8 cellular contexts compared by ENCODE assay signal in the genomic region with DNA sequence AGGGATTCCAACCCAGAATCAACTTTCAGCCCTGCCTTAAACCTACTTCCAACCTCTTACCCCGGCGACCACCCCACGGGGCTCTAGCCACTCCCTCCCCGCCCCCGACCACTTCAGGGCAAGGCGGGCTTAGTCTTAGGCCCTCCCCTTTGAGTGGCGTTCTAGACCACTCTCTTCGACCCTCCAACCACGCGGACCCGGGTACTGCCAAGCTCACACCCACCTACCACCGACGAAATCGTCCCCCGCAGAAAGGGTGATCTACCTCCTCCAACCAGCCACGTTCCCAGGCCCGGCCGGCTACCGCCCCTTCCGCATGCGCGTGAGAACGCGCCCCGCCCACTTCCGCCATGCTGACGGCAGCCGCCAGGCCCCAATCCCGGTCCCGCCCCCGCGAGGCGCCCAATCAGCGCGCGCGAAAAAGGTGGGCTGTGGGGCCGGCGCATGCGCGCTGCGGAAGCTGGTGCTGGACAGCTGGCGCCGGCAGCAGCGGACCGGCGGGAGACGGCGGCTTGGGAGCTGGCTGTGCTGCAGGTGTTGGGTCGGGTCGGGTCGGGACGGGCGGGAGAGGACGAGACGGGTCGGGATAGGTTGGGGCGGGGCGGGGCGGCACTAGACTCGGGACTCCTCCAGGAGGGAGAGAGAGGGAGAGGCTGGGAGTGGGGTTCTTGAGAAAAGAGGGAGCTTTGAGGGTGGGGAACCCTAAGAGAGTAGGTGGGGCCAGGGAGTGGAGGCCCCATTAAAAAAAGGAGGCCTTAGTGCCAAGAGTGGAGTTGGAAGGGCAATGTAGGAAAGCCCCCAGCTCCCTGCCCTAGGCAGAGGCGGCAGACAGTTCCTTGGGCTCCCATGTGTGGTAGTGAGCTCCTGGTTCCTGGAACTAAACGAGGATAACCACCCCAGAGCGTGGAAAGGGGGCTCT. TPM values are rescaled to one million over a fixed set of nuclear protein-coding genes. Genes with fewer than 3 reads are reported as not detected.
DNase-seq lines count a peak whose midpoint lies in the region; ATAC-seq, FAIRE-seq and TF ChIP-seq lines count a peak whose summit lies in the region.

Gene NAT9, minus strand, starts transcription at position 302 of the 919 bp plus-strand sequence. CDS start 647 bp downstream, outside the sequence.

- no peaks in the 10 kb centered on the region for H4K20me1 ChIP-seq in SU-DHL-6 (ENCODE audit: low read depth, low read length)

- WGBS in pancreas, 2 donors = 1% methylated on average over 54 to 64 of the region's 64 CpGs
- WGBS in thyroid gland, 2 donors = 1 to 2% methylated on average over 31 to 35 of the region's 64 CpGs

- H3K27me3 Mint-ChIP-seq in activated naive CD8-positive, alpha-beta T cell treated with anti-CD3 and anti-CD28 coated beads, Interleukin-2, amount 10 ng/mL, durations not matched to agents 7 days and 5 days = no peaks in the 10 kb centered on the region

- no peaks in the 10 kb centered on the region for H3K9me3 Mint-ChIP-seq in activated naive CD8-positive, alpha-beta T cell treated with anti-CD3 and anti-CD28 coated beads, Interleukin-2, amount 10 ng/mL, durations not matched to agents 7 days and 5 days

- peak within 1 kb of the TSS; percentile 4 for H2AFZ ChIP-seq in SU-DHL-6 (ENCODE audit: low read depth, low read length, severe bottlenecking)

- TF ChIP-seq POLR2A in thyroid gland (IDR thresholded peaks at IDR 0.05) = peak in 1 of 2 donors; percentile 79

- H3K4me3 ChIP-seq in SU-DHL-6 (ENCODE audit: insufficient read depth, low read length, poor library complexity, severe bottlenecking) (peak within 1 kb of the TSS; percentile 83), pancreas (peak within 1 kb of the TSS; percentile 75 to 95 (median 80)), thyroid gland (replicated peaks in 1 of 3) (peak within 1 kb of the TSS; percentile 54 to 90 (median 72))

- TF ChIP-seq CTCF in GM10266 (IDR thresholded peaks at IDR 0.05; ENCODE audit: control insufficient read depth, insufficient read depth, low read depth, missing control alignments) (no peak), SU-DHL-6 (IDR thresholded peaks at IDR 0.05; ENCODE audit: insufficient read depth, low read length, poor library complexity, severe bottlenecking) (no peak), pancreas (IDR thresholded peaks at IDR 0.05) (no peak), thyroid gland (IDR thresholded peaks at IDR 0.05) (no peak)

- H3K27ac ChIP-seq in SU-DHL-6 (ENCODE audit: low read depth, low read length) (peak within 1 kb of the TSS; percentile 56), pancreas (peak within 1 kb of the TSS in 2 of 4 donors; percentile 50 to 53), thyroid gland (peak within 1 kb of the TSS in 2 of 3 donors; percentile 14 to 38)

- peaks cover 53% of the 10 kb centered on the region for H3K4me1 Mint-ChIP-seq in activated naive CD8-positive, alpha-beta T cell treated with anti-CD3 and anti-CD28 coated beads, Interleukin-2, amount 10 ng/mL, durations not matched to agents 7 days and 5 days

- H3K9me2 ChIP-seq in SU-DHL-6 (replicated peaks; ENCODE audit: insufficient read depth, low read length) = no peaks in the 10 kb centered on the region

- POLR2A ChIA-PET in activated naive CD8-positive, alpha-beta T cell treated with anti-CD3 and anti-CD28 coated beads, Interleukin-2, amount 10 ng/mL, durations not matched to agents 7 days and 5 days (lab: Charles Lee) = interaction anchor here (0.6 to 5.5 kb wide), 14 partner anchors 10 to 237 kb away, joined by 3 to 38 read pairs (median 4); partner anchors contain the start of genes FDXR, MRPL58 and RAB37

- H3K79me2 ChIP-seq in SU-DHL-6 (ENCODE audit: insufficient read depth, low read length) = peaks cover 23% of the 10 kb centered on the region

- peak; percentile 84 for ATAC-seq in HG02678 (IDR thresholded peaks at IDR 0.05; ENCODE audit: unreplicated experiment)
- peak; percentile 77 for ATAC-seq in activated naive CD8-positive, alpha-beta T cell treated with anti-CD3 and anti-CD28 coated beads, Interleukin-2, amount 10 ng/mL, durations not matched to agents 7 days and 5 days (ENCODE audit: low read depth)
- ATAC-seq in Right ventricle myocardium superior (ENCODE audit: poor library complexity) = peak; percentile 97
- ATAC-seq in pancreas = peak; percentile 96 to 99 (median 97)

- H3K36me3 ChIP-seq in SU-DHL-6 (ENCODE audit: low read length) (no peaks in the 10 kb centered on the region), pancreas (peaks cover 0 to 19% (median 7%) of the 10 kb centered on the region in 3 donors), thyroid gland (peaks cover 17 to 19% of the 10 kb centered on the region in 2 donors)

- peak; percentile 99 for DNase-seq in GM10266 (ENCODE audit: extremely low spot score)
- peak; percentile 94 to 98 (median 96) for DNase-seq in NCI-H1417 (lab: John Stamatoyannopoulos, UW)
- peak; percentile 100 for DNase-seq in activated naive CD8-positive, alpha-beta T cell treated with anti-CD3 and anti-CD28 coated beads, Interleukin-2, amount 10 ng/mL, durations not matched to agents 7 days and 5 days
- DNase-seq in Right ventricle myocardium superior = peak; percentile 99
- DNase-seq in pancreas = peak; percentile 96 to 100 (median 99)
- DNase-seq in thyroid gland = peak; percentile 96 to 98

- H3K4me2 ChIP-seq in SU-DHL-6 (ENCODE audit: low read depth, low read length, poor library complexity, severe bottlenecking) = peak within 1 kb of the TSS; percentile 82

- no peak for FAIRE-seq in pancreas (lab: Jason Lieb, UNC)

- no peaks in the 10 kb centered on the region for H3K27me3 ChIP-seq in SU-DHL-6 (ENCODE audit: low read length)
- no peaks in the 10 kb centered on the region for H3K27me3 ChIP-seq in pancreas
- H3K27me3 ChIP-seq in thyroid gland = no peaks in the 10 kb centered on the region

- intact Hi-C loops in Right ventricle myocardium superior (cut with DNase I) (loop anchor here (2.0 kb wide), 1 partner anchor 34 kb away; no protein-coding TSS in a partner anchor), pancreas (cut with DNase I) (no loop called here), thyroid gland (cut with DNase I) (no loop called here)

- peaks cover 9% of the 10 kb centered on the region; the same call in 1 of the 2 replicates for H3F3A ChIP-seq in SU-DHL-6 (ENCODE audit: insufficient read depth)

- H3K9me3 ChIP-seq in SU-DHL-6 (ENCODE audit: insufficient read depth, low read length) = no peaks in the 10 kb centered on the region
- H3K9me3 ChIP-seq in pancreas = no peaks in the 10 kb centered on the region
- H3K9me3 ChIP-seq in thyroid gland = no peaks in the 10 kb centered on the region

- peak within 1 kb of the TSS; percentile 72 for H3K9ac ChIP-seq in SU-DHL-6 (ENCODE audit: low read length)

- peaks cover 0 to 20% (median 15%) of the 10 kb centered on the region in 3 donors for H3K4me1 ChIP-seq in pancreas
- H3K4me1 ChIP-seq in thyroid gland = peaks cover 12 to 17% of the 10 kb centered on the region in 2 donors

- H3K4me3 Mint-ChIP-seq in activated naive CD8-positive, alpha-beta T cell treated with anti-CD3 and anti-CD28 coated beads, Interleukin-2, amount 10 ng/mL, durations not matched to agents 7 days and 5 days = peak within 1 kb of the TSS; percentile 99

- H3K36me3 Mint-ChIP-seq in activated naive CD8-positive, alpha-beta T cell treated with anti-CD3 and anti-CD28 coated beads, Interleukin-2, amount 10 ng/mL, durations not matched to agents 7 days and 5 days = peaks cover 8% of the 10 kb centered on the region

- H3K27ac Mint-ChIP-seq in activated naive CD8-positive, alpha-beta T cell treated with anti-CD3 and anti-CD28 coated beads, Interleukin-2, amount 10 ng/mL, durations not matched to agents 7 days and 5 days = peak within 1 kb of the TSS; percentile 94

RNA-seq across cellular contexts. Expression of gene NAT9, which starts in this region (rescaled TPM):
- total RNA-seq in activated naive CD8-positive, alpha-beta T cell treated with anti-CD3 and anti-CD28 coated beads, Interleukin-2, amount 10 ng/mL, durations not matched to agents 7 days and 5 days = 10 to 100 TPM; 37.6 to 42.1 TPM
- total RNA-seq in Right ventricle myocardium superior (18.6 TPM), pancreas (10 to 100 TPM; 14.4 to 27.6 (median 22.4) TPM), thyroid gland (10 to 100 TPM; 33.1 to 46.5 (median 41.4) TPM)
- polyA plus RNA-seq in pancreas = 10 to 100 TPM; 38.3 to 38.5 TPM
